Comparison of ENCODE assay signal across 8 cellular contexts in the genomic region with DNA sequence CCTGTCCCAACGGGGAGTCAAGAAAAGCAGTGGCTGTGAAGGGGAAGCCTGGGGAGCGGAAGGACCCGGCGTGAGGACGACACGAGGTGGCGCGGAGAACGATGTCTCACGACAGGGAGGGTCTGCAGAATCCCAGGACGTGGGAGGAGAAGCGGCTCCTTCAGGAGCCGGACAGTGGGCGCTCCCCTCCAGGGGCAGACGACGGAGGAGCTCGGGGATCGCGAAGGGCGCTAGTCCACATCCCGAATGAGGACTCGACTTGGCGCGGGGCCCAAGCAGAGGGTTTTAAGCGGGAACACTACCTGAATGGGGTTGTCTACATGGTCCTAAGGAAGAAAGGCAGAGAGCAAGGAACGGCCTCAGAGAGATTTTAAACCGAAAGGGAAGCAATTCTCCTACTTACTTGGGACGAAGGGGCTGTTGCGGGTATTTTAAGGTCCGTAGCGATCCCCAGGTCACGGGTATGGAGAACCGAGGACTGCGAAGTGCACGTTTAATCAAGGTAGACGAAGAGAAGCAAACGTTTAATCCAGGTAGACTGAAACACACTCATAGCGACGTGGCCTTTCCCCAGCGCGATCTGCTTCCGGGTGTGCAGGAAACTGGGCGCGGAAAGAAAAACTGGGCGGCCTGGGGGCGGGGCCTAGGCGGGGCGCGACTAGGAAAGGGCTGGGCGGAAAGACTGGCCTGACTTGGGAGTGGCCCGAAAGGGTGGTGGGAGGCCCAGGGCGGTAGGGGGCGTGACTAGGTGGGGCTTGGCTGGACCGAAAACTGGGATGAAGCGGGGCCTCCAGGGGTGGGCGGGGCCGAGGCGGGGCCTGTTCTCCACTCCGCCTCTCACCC.
DNase-seq lines count a peak whose midpoint lies in the region; ATAC-seq and TF ChIP-seq lines count a peak whose summit lies in the region.

A gene (minus strand): TSS at position 594 of the 843 bp plus-strand sequence. CDS start 10,964 bp downstream, outside the sequence.

- peak within 1 kb of the TSS; percentile 91 for H3K27ac Mint-ChIP-seq in activated naive CD4-positive, alpha-beta T cell treated with anti-CD3 and anti-CD28 coated beads, Interleukin-2, amount 10 ng/mL, durations not matched to agents 7 days and 5 days

- peaks cover 29% of the 10 kb centered on the region for H3K4me1 Mint-ChIP-seq in activated naive CD4-positive, alpha-beta T cell treated with anti-CD3 and anti-CD28 coated beads, Interleukin-2, amount 10 ng/mL, durations not matched to agents 7 days and 5 days

- H3K27ac ChIP-seq in SK-N-MC (0 out of 2 replicates have a peak within 1 kb of the TSS, but pooled peaks have one; percentile 16), neutrophil (peak within 1 kb of the TSS; percentile 70)

- H3K9me3 ChIP-seq in SK-N-MC (ENCODE audit: low read depth, low read length): peaks cover 16% of the 10 kb centered on the region; the same call in 1 of the 2 replicates
- H3K9me3 ChIP-seq in neutrophil: peaks cover 8% of the 10 kb centered on the region

- DNase-seq in CMK (ENCODE audit: low read depth): peak; percentile 78
- DNase-seq in LNCaP clone FGC (ENCODE audit: low read depth): peak; percentile 90
- peak; percentile 69 for DNase-seq in SK-N-MC (ENCODE audit: low read depth, low spot score)
- peak; percentile 94 for DNase-seq in activated naive CD4-positive, alpha-beta T cell treated with anti-CD3 and anti-CD28 coated beads, Interleukin-2, amount 10 ng/mL, durations not matched to agents 7 days and 5 days
- peak; percentile 79 for DNase-seq in germinal center (ENCODE audit: low spot score)
- DNase-seq in stromal cell of bone marrow (ENCODE audit: low read depth): peak; percentile 94

- TF ChIP-seq CTCF in LNCaP clone FGC (IDR thresholded peaks at IDR 0.05; ENCODE audit: control insufficient read depth, extremely low read depth, insufficient read depth) (no peak), neutrophil (IDR thresholded peaks at IDR 0.05) (no peak)

- H3K4me3 ChIP-seq in LNCaP clone FGC (ENCODE audit: low read depth, low read length) (peak within 1 kb of the TSS; percentile 99), SK-N-MC (peak within 1 kb of the TSS; percentile 90), neutrophil (ENCODE audit: low read depth in 1 of 2, low read length in 1 of 2) (peak within 1 kb of the TSS; percentile 82 to 99)

- CTCF ChIA-PET in activated naive CD4-positive, alpha-beta T cell treated with anti-CD3 and anti-CD28 coated beads, Interleukin-2, amount 10 ng/mL, durations not matched to agents 7 days and 5 days (lab: Charles Lee): no interaction called here

- ATAC-seq in GM21528 (IDR thresholded peaks at IDR 0.05; ENCODE audit: low FRiP score, unreplicated experiment): peak; percentile 85

- peak within 1 kb of the TSS; percentile 87 for H3K9ac ChIP-seq in SK-N-MC (ENCODE audit: insufficient read length)

- H3K36me3 ChIP-seq in SK-N-MC (ENCODE audit: insufficient read depth, low read length): peaks cover 32% of the 10 kb centered on the region
- H3K36me3 ChIP-seq in neutrophil: no peaks in the 10 kb centered on the region

- peak within 1 kb of the TSS; percentile 92 for H3K4me3 Mint-ChIP-seq in activated naive CD4-positive, alpha-beta T cell treated with anti-CD3 and anti-CD28 coated beads, Interleukin-2, amount 10 ng/mL, durations not matched to agents 7 days and 5 days

- H3K27me3 Mint-ChIP-seq in activated naive CD4-positive, alpha-beta T cell treated with anti-CD3 and anti-CD28 coated beads, Interleukin-2, amount 10 ng/mL, durations not matched to agents 7 days and 5 days: no peaks in the 10 kb centered on the region

- H3K9me3 Mint-ChIP-seq in activated naive CD4-positive, alpha-beta T cell treated with anti-CD3 and anti-CD28 coated beads, Interleukin-2, amount 10 ng/mL, durations not matched to agents 7 days and 5 days: peaks cover 73% of the 10 kb centered on the region

- peaks cover 59% of the 10 kb centered on the region for H3K36me3 Mint-ChIP-seq in activated naive CD4-positive, alpha-beta T cell treated with anti-CD3 and anti-CD28 coated beads, Interleukin-2, amount 10 ng/mL, durations not matched to agents 7 days and 5 days

- peaks cover 8 to 12% of the 10 kb centered on the region in 2 experiments for H3K4me1 ChIP-seq in neutrophil (ENCODE audit: control insufficient read depth in 1 of 2, insufficient read depth in 1 of 2, low read depth in 1 of 2, low read length in 1 of 2)

- H3K27me3 ChIP-seq in neutrophil: no peaks in the 10 kb centered on the region

Comparison
In these comparisons a context has a peak if more than half of its experiments do, and no peak if none do; other contexts are left out.
1. Peak in every context shown above with its lines: DNase-seq, ATAC-seq, H3K4me3 ChIP-seq and H3K27ac ChIP-seq.